ENCODE assay signal across 1 cellular context in genomic region chr1:213284626-213285025, GRCh38.
TF ChIP-seq lines count a peak whose summit lies in the region.

No MANE protein-coding gene starts in this region.

TF ChIP-seq in HepG2, 621 proteins besides CTCF, POLR2A, EP300 and RAD21 (continued from another document):
- TF ChIP-seq ARID5B (CRISPR knock-in tag; IDR thresholded peaks at IDR 0.05) (0 out of 2 replicates have a peak, but pooled peaks have one; percentile 6), ATAD3A (CRISPR knock-in tag; IDR thresholded peaks at IDR 0.05) (no peak), ZFP1 (CRISPR knock-in tag; IDR thresholded peaks at IDR 0.05) (peak; percentile 95), ZMYM2 (CRISPR knock-in tag; IDR thresholded peaks at IDR 0.05) (no peak), HOMEZ (CRISPR knock-in tag; IDR thresholded peaks at IDR 0.05; ENCODE audit: low read depth) (peak; percentile 50; the same call in 1 of the 2 replicates), PPARG (CRISPR knock-in tag; conservative IDR thresholded peaks at IDR 0.05) (0 out of 2 replicates have a peak, but pooled peaks have one; percentile 34), ZNF256 (CRISPR knock-in tag; conservative IDR thresholded peaks at IDR 0.05) (no peak)
